18 cellular contexts compared by ENCODE assay signal in genomic region chr6:83868639-83869038, GRCh38. TPM values are rescaled to one million over a fixed set of nuclear protein-coding genes. Genes with fewer than 3 reads are reported as not detected.
DNase-seq lines count a peak whose midpoint lies in the region; ATAC-seq, FAIRE-seq and TF ChIP-seq lines count a peak whose summit lies in the region.
"Had no signal": no experiment of that assay in that cellular context is flagged by ENCODE, and none has a peak within 500 bp of the region (broad histone marks: within the 10 kb centered on the region; RNA-seq: fewer than 3 reads in every experiment).

No MANE protein-coding gene starts in this region.

- H3K27ac ChIP-seq in astrocyte (ENCODE audit: low read depth, low read length): peak overlapping the region; percentile 78
- H3K27ac ChIP-seq: sigmoid colon had no signal

- H3K9ac ChIP-seq in astrocyte (ENCODE audit: low read length): peak overlapping the region; percentile 38

- no peak for TF ChIP-seq CTCF in astrocyte (IDR thresholded peaks at IDR 0.05; ENCODE audit: insufficient read depth, low read depth, low read length)

- H3K27me3 Mint-ChIP-seq in astrocyte (ENCODE audit: low read depth, unreplicated experiment): no peaks in the 10 kb centered on the region
- no peaks in the 10 kb centered on the region for H3K27me3 Mint-ChIP-seq in activated T-cell treated with anti-CD3 and anti-CD28 coated beads, Interleukin-2, amount 50 U/mL, for 4 hours (ENCODE audit: low read depth)
- H3K27me3 Mint-ChIP-seq: activated naive CD8-positive, alpha-beta T cell treated with anti-CD3 and anti-CD28 coated beads, Interleukin-2, amount 10 ng/mL, durations not matched to agents 7 days and 5 days; CD8-positive, alpha-beta memory T cell; natural killer cell treated with Interleukin-12 subunit alpha and Interleukin-12 subunit beta and Interleukin-15 and Interleukin-18, amount 100 ng/mL, for 72 hours had no signal

- peaks cover under 1% of the 10 kb centered on the region for H3K79me2 ChIP-seq in astrocyte (ENCODE audit: insufficient read depth, low read length)

- no peak overlapping the region for H3K4me3 Mint-ChIP-seq in astrocyte (ENCODE audit: unreplicated experiment)
- H3K4me3 Mint-ChIP-seq in stimulated activated effector memory CD8-positive, alpha-beta T cell treated with anti-CD3 and anti-CD28 coated beads, Interleukin-12 subunit alpha, Interleukin-12 subunit beta, amount 100 ng/mL, for 72 hours: no peak overlapping the region
- H3K4me3 Mint-ChIP-seq in activated T-cell treated with anti-CD3 and anti-CD28 coated beads, Interleukin-2, amount 50 U/mL, for 4 hours: no peak overlapping the region
- H3K4me3 Mint-ChIP-seq: activated naive CD8-positive, alpha-beta T cell treated with anti-CD3 and anti-CD28 coated beads, Interleukin-2, amount 10 ng/mL, durations not matched to agents 7 days and 5 days; CD8-positive, alpha-beta memory T cell; natural killer cell treated with Interleukin-12 subunit alpha and Interleukin-12 subunit beta and Interleukin-15 and Interleukin-18, amount 100 ng/mL, for 72 hours had no signal

- H4K20me1 ChIP-seq in astrocyte (ENCODE audit: insufficient read depth, low read length): no peaks in the 10 kb centered on the region

- peak overlapping the region; percentile 27 for H3K4me2 ChIP-seq in astrocyte (ENCODE audit: low read length)

- H3K27me3 ChIP-seq in astrocyte (ENCODE audit: insufficient read depth, low read length): no peaks in the 10 kb centered on the region
- H3K27me3 ChIP-seq: dorsolateral prefrontal cortex, MG63, sigmoid colon had no signal

- no peaks in the 10 kb centered on the region for H3K9me3 Mint-ChIP-seq in astrocyte (ENCODE audit: unreplicated experiment)
- H3K9me3 Mint-ChIP-seq in stimulated activated effector memory CD8-positive, alpha-beta T cell treated with anti-CD3 and anti-CD28 coated beads, Interleukin-12 subunit alpha, Interleukin-12 subunit beta, amount 100 ng/mL, for 72 hours: no peaks in the 10 kb centered on the region
- peaks cover 7% of the 10 kb centered on the region for H3K9me3 Mint-ChIP-seq in activated T-cell treated with anti-CD3 and anti-CD28 coated beads, Interleukin-2, amount 50 U/mL, for 4 hours
- H3K9me3 Mint-ChIP-seq: natural killer cell treated with Interleukin-12 subunit alpha and Interleukin-12 subunit beta and Interleukin-15 and Interleukin-18, amount 100 ng/mL, for 72 hours had no signal

- H3K9me3 ChIP-seq in astrocyte (ENCODE audit: insufficient read depth, low read depth, low read length): no peaks in the 10 kb centered on the region

- peaks cover 7% of the 10 kb centered on the region for H3K4me1 Mint-ChIP-seq in astrocyte (ENCODE audit: low read depth, unreplicated experiment)
- H3K4me1 Mint-ChIP-seq in stimulated activated effector memory CD8-positive, alpha-beta T cell treated with anti-CD3 and anti-CD28 coated beads, Interleukin-12 subunit alpha, Interleukin-12 subunit beta, amount 100 ng/mL, for 72 hours: peaks cover 4% of the 10 kb centered on the region
- peaks cover 24% of the 10 kb centered on the region for H3K4me1 Mint-ChIP-seq in activated T-cell treated with anti-CD3 and anti-CD28 coated beads, Interleukin-2, amount 50 U/mL, for 4 hours (ENCODE audit: low read depth)

- H3K27ac Mint-ChIP-seq in astrocyte (ENCODE audit: unreplicated experiment): no peak overlapping the region
- H3K27ac Mint-ChIP-seq in stimulated activated effector memory CD8-positive, alpha-beta T cell treated with anti-CD3 and anti-CD28 coated beads, Interleukin-12 subunit alpha, Interleukin-12 subunit beta, amount 100 ng/mL, for 72 hours: no peak overlapping the region
- H3K27ac Mint-ChIP-seq: activated naive CD8-positive, alpha-beta T cell treated with anti-CD3 and anti-CD28 coated beads, Interleukin-2, amount 10 ng/mL, durations not matched to agents 7 days and 5 days; natural killer cell treated with Interleukin-12 subunit alpha and Interleukin-12 subunit beta and Interleukin-15 and Interleukin-18, amount 100 ng/mL, for 72 hours had no signal

- H3K36me3 ChIP-seq in astrocyte (ENCODE audit: insufficient read depth, low read length): no peaks in the 10 kb centered on the region

- ATAC-seq in HG03432 (IDR thresholded peaks at IDR 0.05; ENCODE audit: unreplicated experiment) (no peak), HG02610 (IDR thresholded peaks at IDR 0.05; ENCODE audit: unreplicated experiment) (no peak)
- no peak for ATAC-seq in stimulated activated effector memory CD8-positive, alpha-beta T cell treated with anti-CD3 and anti-CD28 coated beads, Interleukin-12 subunit alpha, Interleukin-12 subunit beta, amount 100 ng/mL, for 72 hours
- no peak for ATAC-seq in activated T-cell treated with anti-CD3 and anti-CD28 coated beads, Interleukin-2, amount 50 U/mL, for 4 hours
- ATAC-seq: left lobe of liver; natural killer cell treated with Interleukin-12 subunit alpha and Interleukin-12 subunit beta and Interleukin-15 and Interleukin-18, amount 100 ng/mL, for 72 hours; Right ventricle myocardium inferior had no signal

- peaks cover 15% of the 10 kb centered on the region for H3K4me1 ChIP-seq in astrocyte (ENCODE audit: insufficient read depth, low read length)

- peak; percentile 67 for DNase-seq in Caki2 (ENCODE audit: low read depth)
- peak; percentile 69 for DNase-seq in HS-5 (ENCODE audit: low read depth)
- DNase-seq in astrocyte (ENCODE audit: low read depth): peak; percentile 80
- peak; percentile 91 for DNase-seq in iris pigment epithelial cell (ENCODE audit: low read depth)
- DNase-seq in stimulated activated effector memory CD8-positive, alpha-beta T cell treated with anti-CD3 and anti-CD28 coated beads, Interleukin-12 subunit alpha, Interleukin-12 subunit beta, amount 100 ng/mL, for 72 hours (ENCODE audit: low spot score in 2 of 2): no peak
- DNase-seq in activated T-cell treated with anti-CD3 and anti-CD28 coated beads, Interleukin-2, amount 50 U/mL, for 4 hours: no peak
- DNase-seq: activated naive CD8-positive, alpha-beta T cell treated with anti-CD3 and anti-CD28 coated beads, Interleukin-2, amount 10 ng/mL, durations not matched to agents 7 days and 5 days; CD8-positive, alpha-beta memory T cell; dorsolateral prefrontal cortex; MG63; sigmoid colon had no signal

- H3K36me3 Mint-ChIP-seq in astrocyte (ENCODE audit: low read depth, unreplicated experiment): peaks cover 2% of the 10 kb centered on the region
- peaks cover 44% of the 10 kb centered on the region for H3K36me3 Mint-ChIP-seq in stimulated activated effector memory CD8-positive, alpha-beta T cell treated with anti-CD3 and anti-CD28 coated beads, Interleukin-12 subunit alpha, Interleukin-12 subunit beta, amount 100 ng/mL, for 72 hours
- peaks cover 42% of the 10 kb centered on the region for H3K36me3 Mint-ChIP-seq in activated T-cell treated with anti-CD3 and anti-CD28 coated beads, Interleukin-2, amount 50 U/mL, for 4 hours (ENCODE audit: insufficient read depth)

- in situ Hi-C loops in Caki2 (cut with HindIII; ENCODE audit: low pct_unique_long_range_greater_than_20kb, low sequenced_read_pairs): no loop called here

- no peak overlapping the region for H3K4me3 ChIP-seq in astrocyte (ENCODE audit: insufficient read depth, low read depth, low read length)
- H3K4me3 ChIP-seq: dorsolateral prefrontal cortex, MG63, sigmoid colon had no signal

- peak; percentile 52 for FAIRE-seq in astrocyte (lab: Jason Lieb, UNC)
- FAIRE-seq: TTC549 had no signal

- no peak overlapping the region for H2AFZ ChIP-seq in astrocyte (ENCODE audit: low read depth, low read length)

RNA-seq across cellular contexts. Expression of gene CYB5R4, which starts 9.2 kb away (rescaled TPM):
- total RNA-seq in Caki2 (2014; rRNA removed; shearing (Covaris generic); ENCODE audit: low replicate concordance): 22.6 and 24.8 TPM in 2 replicates
- total RNA-seq in astrocyte: 13.6 and 14.0 TPM in 2 replicates
- 10 to 100 TPM; 25.8 to 30.9 (median 27.7) TPM for total RNA-seq in activated T-cell treated with anti-CD3 and anti-CD28 coated beads, Interleukin-2, amount 50 U/mL, for 4 hours

RNA-seq across cellular contexts. Expression of gene RIPPLY2, which starts 15.5 kb away (rescaled TPM):
- not detected in 2 replicates for total RNA-seq in Caki2 (2014; rRNA removed; shearing (Covaris generic); ENCODE audit: low replicate concordance)
- not detected in 2 replicates for total RNA-seq in astrocyte
- total RNA-seq in activated T-cell treated with anti-CD3 and anti-CD28 coated beads, Interleukin-2, amount 50 U/mL, for 4 hours: not detected
- total RNA-seq: activated naive CD8-positive, alpha-beta T cell treated with anti-CD3 and anti-CD28 coated beads, Interleukin-2, amount 10 ng/mL, durations not matched to agents 7 days and 5 days; CD8-positive, alpha-beta memory T cell; glomerular endothelial cell; left lobe of liver; natural killer cell treated with Interleukin-12 subunit alpha and Interleukin-12 subunit beta and Interleukin-15 and Interleukin-18, amount 100 ng/mL, for 72 hours; Right ventricle myocardium inferior; sigmoid colon had no signal

Comparison
In these comparisons a context has a peak if more than half of its experiments do, and no peak if none do; other contexts are left out.
1. DNase-seq: peak in Caki2 (single experiment), HS-5 (single experiment), astrocyte (single experiment) and iris pigment epithelial cell (single experiment); none in stimulated activated effector memory CD8-positive, alpha-beta T cell treated with anti-CD3 and anti-CD28 coated beads, Interleukin-12 subunit alpha, Interleukin-12 subunit beta, amount 100 ng/mL, for 72 hours (0 of 2) and activated T-cell treated with anti-CD3 and anti-CD28 coated beads, Interleukin-2, amount 50 U/mL, for 4 hours (single experiment).